Comparison of ENCODE assay signal across 12 cellular contexts in the genomic region with DNA sequence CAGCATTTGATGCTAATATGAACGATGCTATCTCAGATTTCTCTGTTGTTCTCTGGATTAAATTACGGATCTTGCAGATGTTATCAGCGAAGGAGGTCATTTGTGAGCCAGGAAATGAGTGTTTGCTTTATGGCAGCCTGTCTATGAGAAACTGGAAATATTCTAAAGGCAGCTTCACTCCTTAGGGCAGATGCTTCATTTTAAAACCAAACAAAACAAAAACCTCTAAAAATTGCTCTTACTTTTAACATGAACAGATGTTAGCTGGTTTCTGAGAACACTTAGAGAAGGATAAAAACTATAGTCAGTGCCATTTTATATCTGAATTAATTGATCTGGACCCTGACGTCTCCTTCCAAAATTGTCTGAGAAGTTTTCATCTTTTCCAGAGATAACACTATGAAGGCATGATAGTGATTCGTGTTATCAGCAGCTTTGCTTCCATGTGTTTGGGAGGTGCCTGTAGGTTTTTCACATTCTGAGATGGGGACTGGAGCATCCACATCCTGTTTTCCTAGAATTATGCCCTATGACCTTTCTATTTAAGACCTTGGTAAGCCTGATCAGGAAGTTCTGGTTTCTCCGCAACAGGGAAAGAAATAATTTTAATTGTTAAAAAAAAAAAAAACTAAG. TPM values are rescaled to one million over a fixed set of nuclear protein-coding genes. Genes with fewer than 3 reads are reported as not detected.
A peak's percentile ranks its signal among the peaks of the same experiment; 100 is the strongest.
DNase-seq lines count a peak whose midpoint lies in the region; ATAC-seq and TF ChIP-seq lines count a peak whose summit lies in the region.
"Had no signal": no experiment of that assay in that cellular context is flagged by ENCODE, and none has a peak within 500 bp of the region (broad histone marks: within the 10 kb centered on the region; RNA-seq: fewer than 3 reads in every experiment).

No MANE protein-coding gene starts in this region.

- ATAC-seq in left lung (no peak), HG02759 (IDR thresholded peaks at IDR 0.05; ENCODE audit: unreplicated experiment) (no peak)
- ATAC-seq: activated CD8-positive, alpha-beta T cell treated with anti-CD3 and anti-CD28 coated beads for 36 hours; effector memory CD8-positive, alpha-beta T cell had no signal

- no peak for TF ChIP-seq POLR2A in ovary (IDR thresholded peaks at IDR 0.05)

- H3K27ac Mint-ChIP-seq in endothelial cell (ENCODE audit: unreplicated experiment) = peak overlapping the region; percentile 30
- H3K27ac Mint-ChIP-seq: activated CD8-positive, alpha-beta T cell treated with anti-CD3 and anti-CD28 coated beads for 36 hours; effector memory CD8-positive, alpha-beta T cell had no signal

- H3K36me3 ChIP-seq in ovary (no peaks in the 10 kb centered on the region), left lung (no peaks in the 10 kb centered on the region)

- H3K4me3 ChIP-seq in ovary (no peak overlapping the region), left lung (no peak overlapping the region), dorsolateral prefrontal cortex (no peak overlapping the region)

- H3K9me3 ChIP-seq in ovary (no peaks in the 10 kb centered on the region), left lung (no peaks in the 10 kb centered on the region)

- H3K27ac ChIP-seq in ovary (peak overlapping the region; percentile 27 to 57), left lung (no peak overlapping the region), dorsolateral prefrontal cortex (peak overlapping the region in 2 of 59 donors; percentile 11 to 31)
- H3K27ac ChIP-seq: C4-2B had no signal

- whole genome bisulfite sequencing in ovary, 3 donors = 6 to 8% (median 7%) methylated on average over 6 of the region's 6 CpGs

- peak; percentile 13 for DNase-seq in DMS153 treated with DMSO at 0.1 percent for 48 hours (lab: John Stamatoyannopoulos, UW; ENCODE audit: unreplicated experiment)
- DNase-seq in NCI-H2029 treated with DMSO at 0.1 percent for 48 hours (lab: John Stamatoyannopoulos, UW) = peak; percentile 67
- no peak for DNase-seq in endothelial cell (ENCODE audit: low spot score)
- DNase-seq in ovary = no peak
- no peak for DNase-seq in left lung
- DNase-seq in foreskin melanocyte = no peak
- DNase-seq in dorsolateral prefrontal cortex = no peak
- DNase-seq: activated CD8-positive, alpha-beta T cell treated with anti-CD3 and anti-CD28 coated beads for 36 hours; effector memory CD8-positive, alpha-beta T cell; NCI-H526 treated with DMSO at 0.1 percent for 48 hours had no signal

- peaks cover 15% of the 10 kb centered on the region for H3K4me1 Mint-ChIP-seq in endothelial cell (ENCODE audit: unreplicated experiment)

- H3K27me3 ChIP-seq in ovary = no peaks in the 10 kb centered on the region
- H3K27me3 ChIP-seq in left lung = no peaks in the 10 kb centered on the region
- H3K27me3 ChIP-seq in dorsolateral prefrontal cortex = no peaks in the 10 kb centered on the region

- no peaks in the 10 kb centered on the region for H3K36me3 Mint-ChIP-seq in endothelial cell (ENCODE audit: low read depth, unreplicated experiment)

- no peak for TF ChIP-seq CTCF in endothelial cell (IDR thresholded peaks at IDR 0.05; ENCODE audit: unreplicated experiment)
- TF ChIP-seq CTCF in ovary (IDR thresholded peaks at IDR 0.05) = no peak
- no peak for TF ChIP-seq CTCF in left lung (IDR thresholded peaks at IDR 0.05)
- TF ChIP-seq CTCF in dorsolateral prefrontal cortex (IDR thresholded peaks at IDR 0.05 in 54 of 56, conservative IDR thresholded peaks at IDR 0.05 in 2 of 56; ENCODE audit: low read depth in 1 of 56, partially characterized antibody in 56 of 56) = no peak

- H3K4me1 ChIP-seq in ovary (ENCODE audit: insufficient read depth) (peaks cover 7% of the 10 kb centered on the region), left lung (peaks cover 0 to 3% of the 10 kb centered on the region in 2 donors)

- H3K9me3 Mint-ChIP-seq in endothelial cell (ENCODE audit: unreplicated experiment) = no peaks in the 10 kb centered on the region
- H3K9me3 Mint-ChIP-seq: activated CD8-positive, alpha-beta T cell treated with anti-CD3 and anti-CD28 coated beads for 36 hours; effector memory CD8-positive, alpha-beta T cell had no signal

- intact Hi-C loops in ovary (cut with DNase I) (no loop called here), left lung (cut with DNase I) (no loop called here), dorsolateral prefrontal cortex (cut with DNase I) (no loop called here)

- H3K27me3 Mint-ChIP-seq in endothelial cell (ENCODE audit: unreplicated experiment) = no peaks in the 10 kb centered on the region

- no peak for TF ChIP-seq EP300 in ovary (IDR thresholded peaks at IDR 0.05)

- no peak overlapping the region for H3K4me3 Mint-ChIP-seq in endothelial cell (ENCODE audit: unreplicated experiment)
- H3K4me3 Mint-ChIP-seq: activated CD8-positive, alpha-beta T cell treated with anti-CD3 and anti-CD28 coated beads for 36 hours; effector memory CD8-positive, alpha-beta T cell had no signal

RNA-seq across cellular contexts. Expression of a gene that starts 53.1 kb away (rescaled TPM):
- total RNA-seq in endothelial cell (ENCODE audit: unreplicated experiment) (1.8 TPM), ovary (100 to 1,000 TPM in 4 of 7 donors, 10 to 100 TPM in 3; 62.7 to 127 (median 102) TPM), left lung (10 to 100 TPM in 1 of 2 donors, 1 to 10 TPM in 1; 8.8 to 14.1 TPM), dorsolateral prefrontal cortex (10 to 100 TPM in 6 of 120 experiments, 1 to 10 TPM in 114; 1.7 to 15.7 (median 4.6) TPM)
- 10 to 100 TPM; 42.1 to 54.1 TPM for polyA plus RNA-seq in ovary
- total RNA-seq: activated CD8-positive, alpha-beta T cell treated with anti-CD3 and anti-CD28 coated beads for 36 hours had no signal

Comparison
In these comparisons a context has a peak if more than half of its experiments do, and no peak if none do; other contexts are left out.
1. DNase-seq: peak in DMS153 treated with DMSO at 0.1 percent for 48 hours (single experiment) and NCI-H2029 treated with DMSO at 0.1 percent for 48 hours (single experiment); none in endothelial cell (single experiment), ovary (0 of 5), left lung (0 of 2), foreskin melanocyte (single experiment) and dorsolateral prefrontal cortex (0 of 10).
2. H3K27ac ChIP-seq: peak in ovary (2 of 2); none in left lung (0 of 2).